ENCODE assay signal across 1 cellular context in genomic region chr20:37897008-37897548, GRCh38.
TF ChIP-seq lines count a peak whose summit lies in the region.

No MANE protein-coding gene starts in this region.

TF ChIP-seq in H1, 55 proteins besides CTCF, POLR2A, EP300 and RAD21:
- TF ChIP-seq CTBP2 (IDR thresholded peaks at IDR 0.05; ENCODE audit: borderline replicate concordance, insufficient read depth, insufficient read length, low read length): no peak
- no peak for TF ChIP-seq EZH2 (IDR thresholded peaks at IDR 0.05; ENCODE audit: low read depth, low read length, severe bottlenecking)
- no peak for TF ChIP-seq CHD7 (IDR thresholded peaks at IDR 0.05; ENCODE audit: insufficient replicate concordance, low read length)
- no peak for TF ChIP-seq MAFK (IDR thresholded peaks at IDR 0.05; ENCODE audit: low read depth, low read length)
- no peak for TF ChIP-seq SRF (IDR thresholded peaks at IDR 0.05; ENCODE audit: low read depth, low read length)
- TF ChIP-seq PHF8 (conservative IDR thresholded peaks at IDR 0.05; ENCODE audit: low read depth, low read length): no peak
